ENCODE assay signal across 8 cellular contexts in the genomic region with DNA sequence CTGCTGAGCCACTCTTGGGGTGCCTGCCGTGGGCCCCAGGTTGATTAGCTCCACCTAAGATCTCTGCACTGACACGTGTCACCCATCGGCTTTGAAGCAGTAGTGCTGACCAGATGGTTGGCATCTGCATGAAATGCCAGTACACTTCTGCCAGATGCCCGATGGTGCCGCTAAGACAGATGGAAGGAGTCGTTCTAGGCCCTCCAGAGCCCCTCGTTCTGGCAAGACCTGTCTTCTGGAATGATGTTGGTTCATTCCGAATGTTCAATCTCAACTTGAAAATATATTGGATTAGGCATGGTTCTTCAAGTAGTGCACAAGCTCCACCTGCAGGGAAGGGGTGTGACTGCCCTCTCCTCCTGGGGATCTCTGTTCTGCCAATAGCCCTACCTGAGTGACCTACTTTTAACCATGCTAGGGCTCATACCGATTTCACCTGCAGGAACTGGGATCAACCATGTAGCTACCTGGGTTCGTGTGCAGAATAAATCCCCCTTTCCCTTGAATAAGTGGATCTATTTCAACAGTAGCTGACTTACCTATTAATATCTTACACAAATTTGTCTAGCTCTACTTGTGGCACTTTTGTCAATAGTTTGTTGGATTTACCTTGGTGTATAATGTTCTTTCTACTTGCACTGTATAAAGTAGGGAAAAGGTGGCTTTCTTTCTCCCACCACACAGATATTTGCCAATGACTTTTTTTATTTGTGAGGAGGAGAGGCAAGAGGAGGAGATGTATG.
DNase-seq lines count a peak whose midpoint lies in the region; ATAC-seq and TF ChIP-seq lines count a peak whose summit lies in the region.

No MANE protein-coding gene starts in this region.

- peak; percentile 57 for TF ChIP-seq CTCF in AG04450 (IDR thresholded peaks at IDR 0.05; ENCODE audit: low read depth, low read length)
- TF ChIP-seq CTCF in HFFc6 (IDR thresholded peaks at IDR 0.05): peak; percentile 70
- peak; percentile 85 for TF ChIP-seq CTCF in VCaP (conservative IDR thresholded peaks at IDR 0.05)
- no peak for TF ChIP-seq CTCF in GM13977 (IDR thresholded peaks at IDR 0.05; ENCODE audit: extremely low read depth, insufficient read depth, missing control alignments)

- no peaks in the 10 kb centered on the region for H3K9me3 ChIP-seq in AG04450 (ENCODE audit: control insufficient read depth, insufficient read depth, low read length)

- H3K27me3 ChIP-seq in AG04450 (ENCODE audit: control insufficient read depth, insufficient read depth, low read length): no peaks in the 10 kb centered on the region

- in situ Hi-C loops in GM13977 (cut with MboI; ENCODE audit: low pct_unique_long_range_greater_than_20kb, low sequenced_read_pairs, unreplicated experiment): no loop called here

- no peaks in the 10 kb centered on the region; the same call in 1 of the 2 replicates for H3K27me3 Mint-ChIP-seq in HFFc6 (ENCODE audit: insufficient read depth)

- POLR2A ChIA-PET in AG04450 (lab: Yijun Ruan, JAX): no interaction called here

- H3K36me3 Mint-ChIP-seq in HFFc6 (ENCODE audit: low read depth): no peaks in the 10 kb centered on the region

- no peaks in the 10 kb centered on the region for H3K4me1 Mint-ChIP-seq in HFFc6 (ENCODE audit: low read depth)

- no peak overlapping the region for H3K27ac Mint-ChIP-seq in HFFc6

- no peaks in the 10 kb centered on the region for H3K9me3 Mint-ChIP-seq in HFFc6

- H3K27ac ChIP-seq in AG04450 (ENCODE audit: low read depth, low read length) (no peak overlapping the region), VCaP (no peak overlapping the region)

- CTCF ChIA-PET in AG04450 (lab: Charles Lee): interaction anchor here (0.7 to 2.9 kb wide), 7 partner anchors 10 to 313 kb away, joined by 3 to 20 read pairs (median 3); no protein-coding TSS in a partner anchor

- no peak overlapping the region for H3K4me3 ChIP-seq in AG04450 (ENCODE audit: low read depth, low read length)

- H3K4me3 Mint-ChIP-seq in HFFc6: no peak overlapping the region

- ATAC-seq in GM21367 (IDR thresholded peaks at IDR 0.05; ENCODE audit: unreplicated experiment): no peak

- DNase-seq in AG04450 (ENCODE audit: low read depth, low spot score) (no peak), HFFc6 (peak; percentile 2), left kidney (ENCODE audit: low read depth, low spot score) (peak; percentile 58), GM13977 (ENCODE audit: low spot score) (no peak), AG08395 (ENCODE audit: low spot score) (no peak), RPMI8226 (no peak)

Comparison
In these comparisons a context has a peak if more than half of its experiments do, and no peak if none do; other contexts are left out.
1. DNase-seq: peak in HFFc6 (single experiment) and left kidney (single experiment); none in AG04450 (single experiment), GM13977 (single experiment), AG08395 (single experiment) and RPMI8226 (single experiment).